Comparison of ENCODE assay signal across 17 cellular contexts in the genomic region with DNA sequence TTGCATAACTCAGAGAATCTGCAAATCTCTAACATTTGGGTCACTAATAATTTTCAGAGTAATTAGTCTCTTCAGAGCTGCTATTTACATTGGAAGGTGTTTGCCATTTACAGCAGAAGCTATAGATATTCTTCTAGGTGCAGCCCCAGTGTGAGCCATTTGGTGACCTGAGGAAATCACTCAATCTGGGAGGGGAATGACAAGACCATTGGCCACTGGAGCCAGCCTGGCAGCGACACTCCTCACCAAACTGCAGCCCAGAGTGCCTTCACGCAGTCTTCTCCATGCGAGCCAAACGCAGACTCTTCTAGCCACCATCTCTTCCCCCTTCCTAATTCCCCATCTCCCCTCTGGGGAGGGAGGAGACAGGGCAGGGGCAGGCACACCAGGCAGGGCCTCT.
"Had no signal": no experiment of that assay in that cellular context is flagged by ENCODE, and none has a peak within 500 bp of the region (broad histone marks: within the 10 kb centered on the region; RNA-seq: fewer than 3 reads in every experiment).

No MANE protein-coding gene starts in this region.

- H3K27ac Mint-ChIP-seq: dendritic cell treated with granulocyte-macrophage colony-stimulating factor and Interleukin-4, amounts not matched to agents 40 ng/mL and 50 ng/mL, for 4 days; naive thymus-derived CD4-positive, alpha-beta T cell; type B pancreatic cell had no signal

- ATAC-seq: gastroesophageal sphincter; left lobe of liver; naive thymus-derived CD4-positive, alpha-beta T cell; right cardiac atrium had no signal

- H3K9me3 Mint-ChIP-seq: type B pancreatic cell had no signal

- H3K27me3 Mint-ChIP-seq: dendritic cell treated with granulocyte-macrophage colony-stimulating factor and Interleukin-4, amounts not matched to agents 40 ng/mL and 50 ng/mL, for 4 days had no signal

- H3K36me3 ChIP-seq: esophagus squamous epithelium, gastroesophageal sphincter, suprapubic skin, thyroid gland had no signal

- H3K27me3 ChIP-seq: esophagus squamous epithelium, gastroesophageal sphincter, suprapubic skin, thyroid gland had no signal

- DNase-seq: esophagus squamous epithelium; foreskin fibroblast; glutamatergic neuron; islet precursor cell; mammary epithelial cell; naive thymus-derived CD4-positive, alpha-beta T cell; nephron progenitor cell; right cardiac atrium; small intestine; stimulated activated CD4-positive, alpha-beta T cell treated with anti-CD3 and anti-CD28 coated beads, Interleukin-12 subunit alpha, Interleukin-12 subunit beta, amount 100 ng/mL, for 4 hours; stimulated activated naive CD4-positive, alpha-beta T cell treated with Interleukin-2 at 50 U/mL for 16 hours; thyroid gland had no signal

- H3K4me1 ChIP-seq: esophagus squamous epithelium, gastroesophageal sphincter, suprapubic skin, thyroid gland had no signal

- H3K4me1 Mint-ChIP-seq: naive thymus-derived CD4-positive, alpha-beta T cell had no signal

- H3K4me3 Mint-ChIP-seq: dendritic cell treated with granulocyte-macrophage colony-stimulating factor and Interleukin-4, amounts not matched to agents 40 ng/mL and 50 ng/mL, for 4 days; naive thymus-derived CD4-positive, alpha-beta T cell; nephron progenitor cell; type B pancreatic cell had no signal

- H3K9me3 ChIP-seq: esophagus squamous epithelium, gastroesophageal sphincter, suprapubic skin, thyroid gland had no signal

- H3K4me3 ChIP-seq: esophagus squamous epithelium, gastroesophageal sphincter, suprapubic skin, thyroid gland had no signal

- H3K27ac ChIP-seq: esophagus squamous epithelium, gastroesophageal sphincter, suprapubic skin, thyroid gland had no signal

- H3K36me3 Mint-ChIP-seq: naive thymus-derived CD4-positive, alpha-beta T cell; type B pancreatic cell had no signal
